In the genomic region with DNA sequence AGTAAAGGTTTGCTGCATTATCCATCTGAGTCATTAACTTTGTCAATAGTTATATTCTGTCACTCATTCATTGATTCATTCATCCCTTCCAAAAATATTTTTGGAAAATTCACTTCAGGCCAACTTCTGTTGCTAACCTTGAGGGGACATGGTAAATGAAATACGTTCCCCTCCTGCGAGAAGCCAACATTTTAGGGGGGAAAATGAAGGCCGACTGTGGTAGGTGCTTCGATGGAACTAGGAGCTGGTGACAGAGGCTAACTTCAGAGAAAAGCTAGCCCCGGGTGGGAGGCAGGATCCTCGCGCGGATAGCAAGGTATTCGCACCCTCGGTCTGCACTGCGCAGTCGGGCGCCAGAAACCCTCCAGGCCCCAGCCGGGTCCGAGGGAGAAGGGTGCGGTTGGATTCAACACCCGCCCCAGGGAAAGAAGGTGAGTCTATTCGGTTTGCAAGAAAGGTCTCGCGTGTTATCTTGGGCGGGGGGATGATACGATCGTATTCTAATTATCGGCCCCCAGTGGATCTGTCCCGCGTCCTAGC, we compare ENCODE assay signal across 8 cellular contexts. TPM values are rescaled to one million over a fixed set of nuclear protein-coding genes. Genes with fewer than 3 reads are reported as not detected.
DNase-seq lines count a peak whose midpoint lies in the region; ATAC-seq and TF ChIP-seq lines count a peak whose summit lies in the region.

No MANE protein-coding gene starts in this region.

- no peak overlapping the region for H2BK15ac ChIP-seq in H9 (ENCODE audit: low read depth, low read length)

- H3K9me3 ChIP-seq in H9 (ENCODE audit: control insufficient read depth, low read depth, low read length) (peaks cover 5% of the 10 kb centered on the region), OCI-LY1 (ENCODE audit: low read length) (0 out of 2 replicates have a peak, but pooled peaks cover 2% of the 10 kb centered on the region)

- H3K79me2 ChIP-seq in H9 (ENCODE audit: insufficient read depth, low read length) (peaks cover 18% of the 10 kb centered on the region; the same call in 1 of the 2 replicates), OCI-LY1 (ENCODE audit: insufficient read depth, low read length) (peaks cover 42% of the 10 kb centered on the region)

- H3K4me1 Mint-ChIP-seq in H9, result peaks cover 11 to 20% of the 10 kb centered on the region in 2 experiments
- peaks cover 10% of the 10 kb centered on the region for H3K4me1 Mint-ChIP-seq in endothelial cell (ENCODE audit: unreplicated experiment)
- H3K4me1 Mint-ChIP-seq in nephron, result peaks cover 36% of the 10 kb centered on the region

- ATAC-seq in GM21619 (IDR thresholded peaks at IDR 0.05; ENCODE audit: unreplicated experiment), result no peak

- peak overlapping the region; percentile 55 for H3K18ac ChIP-seq in H9 (ENCODE audit: insufficient read length, low read depth, low read length)

- H3K4me2 ChIP-seq in H9 (ENCODE audit: insufficient read depth, insufficient read length, low read length) (peak overlapping the region; percentile 59), OCI-LY1 (ENCODE audit: low read length) (peak overlapping the region; percentile 90)

- no peak for TF ChIP-seq CTCF in GM06990 (IDR thresholded peaks at IDR 0.05; ENCODE audit: insufficient read depth, low read length, poor library complexity, severe bottlenecking)
- no peak for TF ChIP-seq CTCF in H9 (conservative IDR thresholded peaks at IDR 0.05)
- no peak for TF ChIP-seq CTCF in OCI-LY1 (IDR thresholded peaks at IDR 0.05; ENCODE audit: low read length)
- TF ChIP-seq CTCF in endothelial cell (IDR thresholded peaks at IDR 0.05; ENCODE audit: unreplicated experiment), result no peak
- TF ChIP-seq CTCF in nephron (IDR thresholded peaks at IDR 0.05; ENCODE audit: unreplicated experiment in 3 of 3), result no peak

- H2BK5ac ChIP-seq in H9 (ENCODE audit: insufficient read length, low read length), result no peak overlapping the region

- DNase-seq in GM06990 (ENCODE audit: extremely low read depth, insufficient read length) (no peak), H9 (no peak), endothelial cell (ENCODE audit: low spot score) (peak; percentile 7), NCI-H1694 (lab: John Stamatoyannopoulos, UW) (no peak), pons (ENCODE audit: low spot score) (no peak)

- no peak overlapping the region for H3K4ac ChIP-seq in H9 (ENCODE audit: low read depth, low read length)

- H3K9me3 Mint-ChIP-seq in H9 (peaks cover 15 to 20% of the 10 kb centered on the region in 2 experiments), endothelial cell (ENCODE audit: unreplicated experiment) (no peaks in the 10 kb centered on the region), nephron (peaks cover 5% of the 10 kb centered on the region)

- H2BK20ac ChIP-seq in H9 (ENCODE audit: low read depth, low read length, poor library complexity, severe bottlenecking), result no peak overlapping the region

- no peak overlapping the region for H2BK12ac ChIP-seq in H9 (ENCODE audit: insufficient read length, low read depth, low read length)

- H4K91ac ChIP-seq in H9 (ENCODE audit: insufficient read length, low read depth, low read length), result no peak overlapping the region

- H3K36me3 Mint-ChIP-seq in H9 (ENCODE audit: insufficient read depth in 1 of 3, low read depth in 3 of 3), result peaks cover 2 to 14% (median 5%) of the 10 kb centered on the region in 3 experiments
- H3K36me3 Mint-ChIP-seq in endothelial cell (ENCODE audit: low read depth, unreplicated experiment), result no peaks in the 10 kb centered on the region
- H3K36me3 Mint-ChIP-seq in nephron (ENCODE audit: low read depth), result no peaks in the 10 kb centered on the region

- H3F3A ChIP-seq in OCI-LY1 (ENCODE audit: insufficient read depth, low read length), result no peaks in the 10 kb centered on the region

- H3K9ac ChIP-seq in H9 (ENCODE audit: extremely low read depth, insufficient read length, low read length), result peak overlapping the region; percentile 70
- peak overlapping the region; percentile 81 for H3K9ac ChIP-seq in OCI-LY1 (ENCODE audit: low read length)

- H3K36me3 ChIP-seq in GM06990 (ENCODE audit: control insufficient read depth, insufficient read depth, low read length), result no peaks in the 10 kb centered on the region
- peaks cover 8% of the 10 kb centered on the region; the same call in 1 of the 2 replicates for H3K36me3 ChIP-seq in OCI-LY1 (ENCODE audit: insufficient read depth, low read length)

- peaks cover 13% of the 10 kb centered on the region for H3K23me2 ChIP-seq in H9 (ENCODE audit: insufficient read length, low read depth, low read length, poor library complexity, severe bottlenecking)

- H3K23ac ChIP-seq in H9 (ENCODE audit: insufficient read length, low read depth, low read length), result no peak overlapping the region

- peak overlapping the region; percentile 94 to 98 (median 97) for H3K27ac Mint-ChIP-seq in H9
- peak overlapping the region; percentile 74 for H3K27ac Mint-ChIP-seq in endothelial cell (ENCODE audit: unreplicated experiment)
- H3K27ac Mint-ChIP-seq in nephron, result peak overlapping the region; percentile 78 to 98 (median 97)

- H3T11ph ChIP-seq in H9 (ENCODE audit: low read length), result no peak overlapping the region

- H3K4me3 ChIP-seq in GM06990 (replicated peaks; ENCODE audit: low read depth, low read length) (peak overlapping the region; percentile 96), OCI-LY1 (ENCODE audit: low read depth, low read length, poor library complexity, severe bottlenecking) (peak overlapping the region; percentile 91)

- H3K9me2 ChIP-seq in OCI-LY1 (ENCODE audit: low read depth, low read length), result no peaks in the 10 kb centered on the region

- no peaks in the 10 kb centered on the region for H4K20me1 ChIP-seq in H9 (ENCODE audit: control insufficient read depth, insufficient read depth, insufficient read length)
- no peaks in the 10 kb centered on the region for H4K20me1 ChIP-seq in OCI-LY1 (ENCODE audit: insufficient read depth, low read length)

- no peak overlapping the region for H2BK120ac ChIP-seq in H9 (ENCODE audit: low read depth, low read length, poor library complexity, severe bottlenecking)

- H3K27ac ChIP-seq in H9 (ENCODE audit: insufficient read length, low read depth, low read length), result peak overlapping the region; percentile 1
- peak overlapping the region; percentile 48 for H3K27ac ChIP-seq in OCI-LY1 (ENCODE audit: low read depth, low read length, poor library complexity, severe bottlenecking)

- no CpG with 5 or more reads among the region's 26 CpGs for WGBS in H9 (ENCODE audit: extremely low coverage, insufficient read length, low lambda C conversion rate)

- H3K27me3 ChIP-seq in GM06990 (replicated peaks; ENCODE audit: control insufficient read depth, insufficient read depth, low read length) (no peaks in the 10 kb centered on the region), H9 (ENCODE audit: insufficient read depth, low read length) (no peaks in the 10 kb centered on the region), OCI-LY1 (ENCODE audit: insufficient read depth, low read length) (no peaks in the 10 kb centered on the region)

- H4K5ac ChIP-seq in H9 (ENCODE audit: insufficient read length, low read depth, low read length), result peak overlapping the region; percentile 33

- H2AFZ ChIP-seq in H9 (ENCODE audit: low read length) (peak overlapping the region; percentile 26), OCI-LY1 (ENCODE audit: low read length) (peak overlapping the region; percentile 85)

- H3K79me1 ChIP-seq in H9 (ENCODE audit: insufficient read depth, low read depth, low read length, poor library complexity, severe bottlenecking), result no peaks in the 10 kb centered on the region

- no peak overlapping the region for H4K8ac ChIP-seq in H9 (replicated peaks; ENCODE audit: insufficient read length, low read depth, low read length)

- no peak overlapping the region for H2AK5ac ChIP-seq in H9 (ENCODE audit: insufficient read length, low read length)

- H3K14ac ChIP-seq in H9 (ENCODE audit: insufficient read depth, low read length), result peak overlapping the region; percentile 88; the same call in 1 of the 2 replicates

- H3K27me3 Mint-ChIP-seq in H9 (ENCODE audit: low read depth) (peaks cover 3% of the 10 kb centered on the region), endothelial cell (ENCODE audit: unreplicated experiment) (peaks cover 4% of the 10 kb centered on the region), nephron (ENCODE audit: low read depth) (peaks cover 5% of the 10 kb centered on the region)

- H3K56ac ChIP-seq in H9 (ENCODE audit: insufficient read length, low read depth, low read length), result no peak overlapping the region

- peaks cover 3% of the 10 kb centered on the region; the same call in 1 of the 2 replicates for H3K4me1 ChIP-seq in H9 (ENCODE audit: insufficient read depth, low read length)
- H3K4me1 ChIP-seq in OCI-LY1 (ENCODE audit: insufficient read depth, low read length, severe bottlenecking), result peaks cover 29% of the 10 kb centered on the region

- H3K4me3 Mint-ChIP-seq in H9 (peak overlapping the region; percentile 93 to 95), endothelial cell (ENCODE audit: unreplicated experiment) (peak overlapping the region; percentile 95), nephron (peak overlapping the region; percentile 97 to 98 (median 98))

RNA-seq across cellular contexts. Expression of a gene that starts 0.6 kb away (rescaled TPM):
- 48.7 and 54.0 TPM in 2 replicates for total RNA-seq in H9 (2021)
- total RNA-seq in endothelial cell (ENCODE audit: unreplicated experiment), result 11.7 TPM
